In the genomic region with DNA sequence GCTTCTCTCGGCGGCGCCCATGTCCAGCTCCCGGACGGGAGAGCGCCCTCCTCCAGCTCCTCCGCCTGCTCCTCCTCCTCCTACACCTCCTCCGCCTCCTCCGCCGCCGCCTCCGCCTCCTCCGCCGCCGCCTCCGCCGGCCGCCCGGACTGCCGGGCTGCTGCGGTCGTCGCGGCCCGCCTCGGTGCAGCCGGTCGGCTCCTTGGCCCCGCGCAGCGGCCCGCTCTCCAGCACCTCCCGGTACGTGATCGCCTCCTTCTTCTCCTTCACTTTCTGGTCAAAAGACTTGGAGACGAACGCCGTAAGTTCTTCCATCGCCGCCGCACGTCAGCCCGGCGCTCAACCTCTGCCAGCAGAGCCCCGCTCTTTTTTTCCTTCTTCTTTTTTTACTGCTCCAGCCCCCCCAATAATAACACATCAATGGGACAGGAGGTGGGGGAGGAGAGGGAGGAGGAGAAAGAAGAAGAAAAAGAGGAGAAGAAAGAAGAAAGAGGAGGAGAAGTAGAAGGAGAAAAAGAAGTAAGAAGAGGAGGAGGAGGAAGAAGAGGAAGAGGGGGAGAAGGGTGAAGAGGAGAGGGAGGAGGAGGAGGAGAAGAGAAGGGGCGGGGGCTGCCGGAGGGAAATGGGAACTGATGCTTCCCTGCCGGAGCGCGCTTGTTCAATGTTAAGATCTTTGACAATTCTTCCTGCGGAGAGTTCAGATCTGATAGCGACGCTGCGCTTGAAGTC, we compare ENCODE assay signal across 8 cellular contexts. TPM values are rescaled to one million over a fixed set of nuclear protein-coding genes. Genes with fewer than 3 reads are reported as not detected.
DNase-seq lines count a peak whose midpoint lies in the region; ATAC-seq and TF ChIP-seq lines count a peak whose summit lies in the region.

A gene (minus strand): TSS at position 711 of the 729 bp plus-strand sequence. CDS start 396 bp downstream, at position 315.

- H4K5ac ChIP-seq in H9 (ENCODE audit: insufficient read length, low read depth, low read length): no peak within 1 kb of the TSS

- no peak within 1 kb of the TSS for H4K91ac ChIP-seq in H9 (ENCODE audit: insufficient read length, low read depth, low read length)

- no peak within 1 kb of the TSS for H3K23ac ChIP-seq in H9 (ENCODE audit: insufficient read length, low read depth, low read length)

- no peak within 1 kb of the TSS for H3K18ac ChIP-seq in H9 (ENCODE audit: insufficient read length, low read depth, low read length)

- H3K4me1 Mint-ChIP-seq in CD14-positive monocyte (peaks cover 60% of the 10 kb centered on the region), H9 (peaks cover 44 to 48% of the 10 kb centered on the region in 2 experiments)

- H3K4ac ChIP-seq in H9 (ENCODE audit: low read depth, low read length): no peak within 1 kb of the TSS

- H4K20me1 ChIP-seq in H9 (ENCODE audit: control insufficient read depth, insufficient read depth, insufficient read length): no peaks in the 10 kb centered on the region

- no peak within 1 kb of the TSS for H2BK15ac ChIP-seq in H9 (ENCODE audit: low read depth, low read length)

- TF ChIP-seq CTCF in CD14-positive monocyte (IDR thresholded peaks at IDR 0.05) (no peak), H9 (conservative IDR thresholded peaks at IDR 0.05) (no peak)

- H2BK5ac ChIP-seq in H9 (ENCODE audit: insufficient read length, low read length): no peak within 1 kb of the TSS

- DNase-seq in CD14-positive monocyte (ENCODE audit: low spot score): no peak
- peak; percentile 69 for DNase-seq in H9
- peak; percentile 80 for DNase-seq in ecto neural progenitor cell (ENCODE audit: low spot score)
- DNase-seq in germinal center (ENCODE audit: low spot score): no peak

- H3K4me3 Mint-ChIP-seq in CD14-positive monocyte: peak within 1 kb of the TSS; percentile 85 to 96
- peak within 1 kb of the TSS; percentile 65 to 89 for H3K4me3 Mint-ChIP-seq in H9

- H3K9me3 Mint-ChIP-seq in CD14-positive monocyte (peaks cover 0 to 58% (median 47%) of the 10 kb centered on the region in 7 donors), H9 (peaks cover 0 to 4% of the 10 kb centered on the region in 2 experiments; a peak in 2 of 5 replicates)

- peak within 1 kb of the TSS in 2 of 7 donors; percentile 53 to 66 for H3K27ac Mint-ChIP-seq in CD14-positive monocyte
- H3K27ac Mint-ChIP-seq in H9: no peak within 1 kb of the TSS

- H3K27ac ChIP-seq in H9 (ENCODE audit: insufficient read length, low read depth, low read length) (no peak within 1 kb of the TSS), mucosa of rectum (ENCODE audit: low read depth in 2 of 2, low read length in 2 of 2) (no peak within 1 kb of the TSS)

- peaks cover 57% of the 10 kb centered on the region for H3K27me3 ChIP-seq in H9 (ENCODE audit: insufficient read depth, low read length)
- H3K27me3 ChIP-seq in mucosa of rectum (ENCODE audit: control insufficient read depth in 2 of 2, insufficient read depth in 2 of 2, low read length in 2 of 2): peaks cover 64 to 84% of the 10 kb centered on the region in 2 donors

- H3K56ac ChIP-seq in H9 (ENCODE audit: insufficient read length, low read depth, low read length): no peak within 1 kb of the TSS

- no peak within 1 kb of the TSS for H2BK12ac ChIP-seq in H9 (ENCODE audit: insufficient read length, low read depth, low read length)

- H3K27me3 Mint-ChIP-seq in CD14-positive monocyte (ENCODE audit: low read depth in 3 of 3): peaks cover 85 to 90% (median 88%) of the 10 kb centered on the region in 3 donors
- peaks cover 90% of the 10 kb centered on the region for H3K27me3 Mint-ChIP-seq in H9 (ENCODE audit: low read depth)

- WGBS in H9 (ENCODE audit: extremely low coverage, insufficient read length, low lambda C conversion rate): no CpG with 5 or more reads among the region's 54 CpGs

- no peak within 1 kb of the TSS for H2AFZ ChIP-seq in H9 (ENCODE audit: low read length)

- H3K23me2 ChIP-seq in H9 (ENCODE audit: insufficient read length, low read depth, low read length, poor library complexity, severe bottlenecking): peaks cover 39% of the 10 kb centered on the region

- H3K4me3 ChIP-seq in mucosa of rectum (ENCODE audit: low read length in 2 of 2): peak within 1 kb of the TSS; percentile 54 to 60

- H3K79me1 ChIP-seq in H9 (ENCODE audit: insufficient read depth, low read depth, low read length, poor library complexity, severe bottlenecking): no peaks in the 10 kb centered on the region

- no peak within 1 kb of the TSS for H2BK120ac ChIP-seq in H9 (ENCODE audit: low read depth, low read length, poor library complexity, severe bottlenecking)

- intact Hi-C loops in CD14-positive monocyte (cut with micrococcal nuclease): no loop called here

- no peak within 1 kb of the TSS for H4K8ac ChIP-seq in H9 (replicated peaks; ENCODE audit: insufficient read length, low read depth, low read length)

- no peak within 1 kb of the TSS for H3T11ph ChIP-seq in H9 (ENCODE audit: low read length)

- H3K36me3 Mint-ChIP-seq in CD14-positive monocyte (peaks cover 17 to 31% of the 10 kb centered on the region in 2 donors), H9 (ENCODE audit: insufficient read depth in 1 of 3, low read depth in 3 of 3) (no peaks in the 10 kb centered on the region; a peak in 1 of 7 replicates)

- H3K36me3 ChIP-seq in mucosa of rectum (ENCODE audit: control insufficient read depth in 2 of 2, insufficient read depth in 2 of 2, low read length in 2 of 2): no peaks in the 10 kb centered on the region

- no peak within 1 kb of the TSS for H3K14ac ChIP-seq in H9 (ENCODE audit: insufficient read depth, low read length)

- no peaks in the 10 kb centered on the region for H3K4me1 ChIP-seq in H9 (ENCODE audit: insufficient read depth, low read length)
- peaks cover 23 to 35% of the 10 kb centered on the region in 2 donors for H3K4me1 ChIP-seq in mucosa of rectum (ENCODE audit: control insufficient read depth in 2 of 2, insufficient read depth in 2 of 2, low read length in 2 of 2)

- peak; percentile 56 for ATAC-seq in SK-N-SH treated with all-trans-retinoic acid at 6 μM for 48 hours
- ATAC-seq in HG03039 (IDR thresholded peaks at IDR 0.05; ENCODE audit: unreplicated experiment): no peak
- ATAC-seq in GM21423 (IDR thresholded peaks at IDR 0.05; ENCODE audit: unreplicated experiment): no peak

- no peaks in the 10 kb centered on the region; the same call in 1 of the 2 replicates for H3K79me2 ChIP-seq in H9 (ENCODE audit: insufficient read depth, low read length)

- no peaks in the 10 kb centered on the region for H3K9me3 ChIP-seq in H9 (ENCODE audit: control insufficient read depth, low read depth, low read length)
- H3K9me3 ChIP-seq in mucosa of rectum (ENCODE audit: control insufficient read depth in 2 of 2, low read length in 2 of 2): peaks cover 0 to 3% of the 10 kb centered on the region in 2 donors

- no peak within 1 kb of the TSS for H2BK20ac ChIP-seq in H9 (ENCODE audit: low read depth, low read length, poor library complexity, severe bottlenecking)

- H3K4me2 ChIP-seq in H9 (ENCODE audit: insufficient read depth, insufficient read length, low read length): peak within 1 kb of the TSS; percentile 71

- H3K9ac ChIP-seq in H9 (ENCODE audit: extremely low read depth, insufficient read length, low read length) (no peak within 1 kb of the TSS), mucosa of rectum (ENCODE audit: low read depth in 1 of 2, low read length in 2 of 2) (no peak within 1 kb of the TSS)

- no peak within 1 kb of the TSS for H2AK5ac ChIP-seq in H9 (ENCODE audit: insufficient read length, low read length)

TF ChIP-seq in SK-N-SH treated with all-trans-retinoic acid at 6 μM for 48 hours, 23 proteins besides CTCF, POLR2A, EP300 and RAD21 (continues in another document):
- TF ChIP-seq ARNTL (CRISPR knock-in tag; IDR thresholded peaks at IDR 0.05; ENCODE audit: borderline replicate concordance, low read depth): no peak
- TF ChIP-seq GLIS3 (CRISPR knock-in tag; IDR thresholded peaks at IDR 0.05): no peak
- TF ChIP-seq, protein P1, sequence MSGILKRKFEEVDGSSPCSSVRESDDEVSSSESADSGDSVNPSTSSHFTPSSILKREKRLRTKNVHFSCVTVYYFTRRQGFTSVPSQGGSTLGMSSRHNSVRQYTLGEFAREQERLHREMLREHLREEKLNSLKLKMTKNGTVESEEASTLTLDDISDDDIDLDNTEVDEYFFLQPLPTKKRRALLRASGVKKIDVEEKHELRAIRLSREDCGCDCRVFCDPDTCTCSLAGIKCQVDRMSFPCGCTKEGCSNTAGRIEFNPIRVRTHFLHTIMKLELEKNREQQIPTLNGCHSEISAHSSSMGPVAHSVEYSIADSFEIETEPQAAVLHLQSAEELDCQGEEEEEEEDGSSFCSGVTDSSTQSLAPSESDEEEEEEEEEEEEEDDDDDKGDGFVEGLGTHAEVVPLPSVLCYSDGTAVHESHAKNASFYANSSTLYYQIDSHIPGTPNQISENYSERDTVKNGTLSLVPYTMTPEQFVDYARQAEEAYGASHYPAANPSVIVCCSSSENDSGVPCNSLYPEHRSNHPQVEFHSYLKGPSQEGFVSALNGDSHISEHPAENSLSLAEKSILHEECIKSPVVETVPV (CRISPR knock-in tag; IDR thresholded peaks at IDR 0.05): no peak
- 0 out of 2 replicates have a peak, but pooled peaks have one; percentile 41 for TF ChIP-seq ZNF8 (CRISPR knock-in tag; IDR thresholded peaks at IDR 0.05)
- TF ChIP-seq, protein P2, sequence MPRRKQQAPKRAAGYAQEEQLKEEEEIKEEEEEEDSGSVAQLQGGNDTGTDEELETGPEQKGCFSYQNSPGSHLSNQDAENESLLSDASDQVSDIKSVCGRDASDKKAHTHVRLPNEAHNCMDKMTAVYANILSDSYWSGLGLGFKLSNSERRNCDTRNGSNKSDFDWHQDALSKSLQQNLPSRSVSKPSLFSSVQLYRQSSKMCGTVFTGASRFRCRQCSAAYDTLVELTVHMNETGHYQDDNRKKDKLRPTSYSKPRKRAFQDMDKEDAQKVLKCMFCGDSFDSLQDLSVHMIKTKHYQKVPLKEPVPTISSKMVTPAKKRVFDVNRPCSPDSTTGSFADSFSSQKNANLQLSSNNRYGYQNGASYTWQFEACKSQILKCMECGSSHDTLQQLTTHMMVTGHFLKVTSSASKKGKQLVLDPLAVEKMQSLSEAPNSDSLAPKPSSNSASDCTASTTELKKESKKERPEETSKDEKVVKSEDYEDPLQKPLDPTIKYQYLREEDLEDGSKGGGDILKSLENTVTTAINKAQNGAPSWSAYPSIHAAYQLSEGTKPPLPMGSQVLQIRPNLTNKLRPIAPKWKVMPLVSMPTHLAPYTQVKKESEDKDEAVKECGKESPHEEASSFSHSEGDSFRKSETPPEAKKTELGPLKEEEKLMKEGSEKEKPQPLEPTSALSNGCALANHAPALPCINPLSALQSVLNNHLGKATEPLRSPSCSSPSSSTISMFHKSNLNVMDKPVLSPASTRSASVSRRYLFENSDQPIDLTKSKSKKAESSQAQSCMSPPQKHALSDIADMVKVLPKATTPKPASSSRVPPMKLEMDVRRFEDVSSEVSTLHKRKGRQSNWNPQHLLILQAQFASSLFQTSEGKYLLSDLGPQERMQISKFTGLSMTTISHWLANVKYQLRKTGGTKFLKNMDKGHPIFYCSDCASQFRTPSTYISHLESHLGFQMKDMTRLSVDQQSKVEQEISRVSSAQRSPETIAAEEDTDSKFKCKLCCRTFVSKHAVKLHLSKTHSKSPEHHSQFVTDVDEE (CRISPR knock-in tag; IDR thresholded peaks at IDR 0.05): 0 out of 2 replicates have a peak, but pooled peaks have one; percentile 18
- no peak for TF ChIP-seq ESRRG (CRISPR knock-in tag; IDR thresholded peaks at IDR 0.05)
- TF ChIP-seq ZNF565 (CRISPR knock-in tag; conservative IDR thresholded peaks at IDR 0.05; ENCODE audit: low read depth): no peak

RNA-seq across cellular contexts. Expression of the gene that starts here (rescaled TPM):
- not detected for polyA plus RNA-seq in CD14-positive monocyte
- not detected in 2 replicates for total RNA-seq in H9 (2021)

Comparison
In these comparisons a context has a peak if more than half of its experiments do, and no peak if none do; other contexts are left out.
1. Peak in DNase-seq and H3K4me2 ChIP-seq in H9; RNA of the gene not detected or under 1 TPM.